8 cellular contexts compared by ENCODE assay signal in the genomic region with DNA sequence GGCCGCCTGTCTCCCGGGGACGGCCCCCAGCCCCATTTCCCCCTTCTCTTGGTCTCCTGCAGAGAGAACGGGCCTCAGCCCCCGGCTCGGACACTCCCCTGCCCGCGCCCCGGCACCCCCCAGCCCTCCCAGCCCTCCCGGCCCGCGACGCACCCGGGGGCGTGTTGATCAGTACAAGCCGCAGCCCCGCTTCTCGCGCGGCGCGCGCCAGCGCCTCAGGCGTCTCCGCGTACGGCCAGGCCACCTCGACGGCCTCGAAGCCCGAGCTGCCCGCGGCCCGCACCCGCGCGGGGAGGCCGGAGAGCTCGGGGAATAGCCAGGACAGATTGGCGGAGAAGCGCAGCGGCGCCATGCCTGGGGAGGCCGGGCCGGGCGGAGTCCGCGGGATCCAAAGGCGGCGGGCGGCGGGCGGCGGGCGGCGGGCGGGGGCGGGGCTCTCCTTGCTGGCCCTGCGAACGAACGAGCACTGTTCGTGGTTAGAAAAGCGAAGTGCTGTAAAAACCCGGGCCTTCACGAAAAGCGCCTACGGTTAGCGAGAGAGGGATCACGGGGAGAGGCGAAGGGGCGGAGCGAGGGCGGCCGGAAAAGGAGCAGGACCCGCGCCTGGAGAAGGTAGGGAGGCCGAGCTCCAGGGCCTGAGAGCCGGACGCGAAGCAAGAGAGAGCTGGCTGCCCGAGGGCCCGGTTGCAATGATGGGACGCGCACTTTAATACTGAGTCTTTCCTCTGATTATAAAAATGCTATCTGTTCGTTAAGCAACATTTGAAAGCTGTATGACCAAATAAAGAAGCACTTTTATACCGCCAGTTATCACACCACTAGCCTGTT. TPM values are rescaled to one million over a fixed set of nuclear protein-coding genes. Genes with fewer than 3 reads are reported as not detected.
DNase-seq lines count a peak whose midpoint lies in the region; FAIRE-seq and TF ChIP-seq lines count a peak whose summit lies in the region.

A gene with protein sequence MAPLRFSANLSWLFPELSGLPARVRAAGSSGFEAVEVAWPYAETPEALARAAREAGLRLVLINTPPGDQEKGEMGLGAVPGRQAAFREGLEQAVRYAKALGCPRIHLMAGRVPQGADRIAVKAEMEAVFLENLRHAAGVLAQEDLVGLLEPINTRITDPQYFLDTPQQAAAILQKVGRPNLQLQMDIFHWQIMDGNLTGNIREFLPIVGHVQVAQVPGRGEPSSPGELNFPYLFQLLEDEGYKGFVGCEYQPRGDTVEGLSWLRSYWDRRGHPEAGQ (minus strand): TSS at position 490 of the 828 bp plus-strand sequence. CDS start 138 bp downstream, at position 352.

- H3K4me1 ChIP-seq in KMS-11 (ENCODE audit: low read depth, poor library complexity, severe bottlenecking), result no peaks in the 10 kb centered on the region

- peaks cover 2% of the 10 kb centered on the region for H3K36me3 Mint-ChIP-seq in activated naive CD4-positive, alpha-beta T cell treated with anti-CD3 and anti-CD28 coated beads, Interleukin-2, amount 50 U/mL, for 24 hours

- peak within 1 kb of the TSS; percentile 84 for H3K4me3 Mint-ChIP-seq in activated naive CD4-positive, alpha-beta T cell treated with anti-CD3 and anti-CD28 coated beads, Interleukin-2, amount 50 U/mL, for 24 hours

- H3K4me3 ChIP-seq in KMS-11 (IDR thresholded peaks at IDR 0.05; ENCODE audit: insufficient read depth, low read depth, low read length), result no peak within 1 kb of the TSS

- TF ChIP-seq CTCF in KMS-11 (conservative IDR thresholded peaks at IDR 0.05; ENCODE audit: low read depth, low read length), result no peak

- peaks cover 4% of the 10 kb centered on the region for H3K27me3 Mint-ChIP-seq in activated naive CD4-positive, alpha-beta T cell treated with anti-CD3 and anti-CD28 coated beads, Interleukin-2, amount 50 U/mL, for 24 hours

- peak; percentile 73 for DNase-seq in SK-N-DZ (ENCODE audit: low spot score)
- DNase-seq in globus pallidus (ENCODE audit: low spot score), result peak; percentile 79
- peak; percentile 55 for DNase-seq in non-pigmented ciliary epithelial cell (ENCODE audit: low read depth)
- peak in 47 of 49 donors; percentile 24 to 85 (median 71) for DNase-seq in substantia nigra (lab: John Stamatoyannopoulos, UW)
- no peak for DNase-seq in NCI-H446 treated with DMSO at 0.1 percent for 48 hours (lab: John Stamatoyannopoulos, UW)

- peaks cover 23% of the 10 kb centered on the region for H3K4me1 Mint-ChIP-seq in activated naive CD4-positive, alpha-beta T cell treated with anti-CD3 and anti-CD28 coated beads, Interleukin-2, amount 50 U/mL, for 24 hours

- H3K27ac Mint-ChIP-seq in activated naive CD4-positive, alpha-beta T cell treated with anti-CD3 and anti-CD28 coated beads, Interleukin-2, amount 50 U/mL, for 24 hours, result peak within 1 kb of the TSS; percentile 90

- peak; percentile 48 for FAIRE-seq in G401.6 (lab: Jason Lieb, UNC)

- H3K79me2 ChIP-seq in KMS-11 (ENCODE audit: insufficient read depth, low read depth), result no peaks in the 10 kb centered on the region

- H4K20me1 ChIP-seq in KMS-11 (ENCODE audit: insufficient read depth), result no peaks in the 10 kb centered on the region

- H3K4me2 ChIP-seq in KMS-11, result 0 out of 2 replicates have a peak within 1 kb of the TSS, but pooled peaks have one; percentile 23

- H3K27me3 ChIP-seq in KMS-11 (ENCODE audit: insufficient read depth, low read depth), result no peaks in the 10 kb centered on the region

- H3K36me3 ChIP-seq in KMS-11 (ENCODE audit: insufficient read depth), result no peaks in the 10 kb centered on the region

- H3K9ac ChIP-seq in KMS-11, result no peak within 1 kb of the TSS

- H3K27ac ChIP-seq in KMS-11, result no peak within 1 kb of the TSS
- peak within 1 kb of the TSS; percentile 84 for H3K27ac ChIP-seq in substantia nigra (ENCODE audit: low read depth, low read length, poor library complexity, severe bottlenecking)

- H2AFZ ChIP-seq in KMS-11 (ENCODE audit: low read depth), result no peak within 1 kb of the TSS

- no peaks in the 10 kb centered on the region for H3K9me3 Mint-ChIP-seq in activated naive CD4-positive, alpha-beta T cell treated with anti-CD3 and anti-CD28 coated beads, Interleukin-2, amount 50 U/mL, for 24 hours

RNA-seq across cellular contexts. Expression of the gene that starts here (rescaled TPM):
- polyA plus RNA-seq in SK-N-DZ (2014; cell fraction: cytosol; rRNA removed), result 4.0 and 6.6 TPM in 2 replicates
- 7.3 and 7.8 TPM in 2 replicates for polyA plus RNA-seq in SK-N-DZ (2014; cell fraction: nucleus; rRNA removed)
